In the genomic region with DNA sequence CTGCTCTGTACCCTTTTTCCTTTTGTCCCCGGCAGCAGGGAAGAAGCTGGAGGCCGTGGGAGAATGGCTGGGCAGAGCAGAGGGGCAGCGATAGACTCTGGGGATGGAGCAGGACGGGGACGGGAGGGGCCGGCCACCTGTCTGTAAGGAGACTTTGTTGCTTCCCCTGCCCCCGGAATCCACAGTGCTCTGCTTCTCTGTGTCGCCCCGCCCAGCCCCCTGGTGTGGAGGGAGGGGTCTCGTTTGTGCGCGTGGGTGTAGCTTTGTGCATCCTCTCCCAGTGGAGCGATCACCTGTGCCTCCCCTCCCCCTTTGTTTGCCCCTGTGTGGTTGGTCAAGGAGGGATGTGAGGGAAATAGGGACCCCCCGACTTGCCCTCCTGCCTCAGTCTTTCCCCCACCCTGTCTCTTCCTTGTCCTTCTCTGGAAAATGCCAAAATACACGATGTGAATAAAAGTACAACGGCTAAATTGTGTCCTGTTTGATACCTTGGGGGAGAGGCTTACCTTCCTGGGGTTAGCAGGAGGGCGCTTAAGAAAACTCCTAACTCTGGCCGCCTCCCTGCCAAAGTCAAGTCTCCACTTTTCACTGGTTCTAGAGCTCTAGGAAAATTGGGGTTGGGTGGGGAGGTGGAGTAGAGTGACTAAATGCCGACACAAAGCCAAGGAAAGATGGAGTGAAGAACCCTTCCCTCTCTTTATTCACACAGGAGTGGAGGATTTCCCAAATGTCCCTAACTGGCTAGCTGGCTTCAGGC, we compare ENCODE assay signal across 8 cellular contexts. TPM values are rescaled to one million over a fixed set of nuclear protein-coding genes. Genes with fewer than 3 reads are reported as not detected.
DNase-seq lines count a peak whose midpoint lies in the region; ATAC-seq and TF ChIP-seq lines count a peak whose summit lies in the region.

No MANE protein-coding gene starts in this region.

- H3K27ac Mint-ChIP-seq in brain, result peak overlapping the region; percentile 92 to 99 (median 98)

- H3K4me1 Mint-ChIP-seq in brain, result peaks cover 38% of the 10 kb centered on the region

- H3K27me3 Mint-ChIP-seq in brain, result peaks cover 13% of the 10 kb centered on the region

- H3K4me1 ChIP-seq in left ventricle myocardium inferior (peaks cover 43% of the 10 kb centered on the region), mononuclear cell (ENCODE audit: insufficient read depth, low read length) (peaks cover 37% of the 10 kb centered on the region), uterus (peaks cover 5 to 18% of the 10 kb centered on the region in 2 donors)

- H3K27me3 ChIP-seq in left ventricle myocardium inferior (ENCODE audit: low read depth) (no peaks in the 10 kb centered on the region), mononuclear cell (ENCODE audit: insufficient read depth, low read length) (no peaks in the 10 kb centered on the region), uterus (no peaks in the 10 kb centered on the region)

- no peaks in the 10 kb centered on the region for H3K9me3 Mint-ChIP-seq in brain

- H3K4me3 ChIP-seq in left ventricle myocardium inferior (peak overlapping the region; percentile 100), mononuclear cell (ENCODE audit: low read length) (peak overlapping the region; percentile 78), uterus (peak overlapping the region in 1 of 2 donors; percentile 75)

- no peak for ATAC-seq in Right ventricle myocardium inferior
- no peak for ATAC-seq in HG02981 (IDR thresholded peaks at IDR 0.05; ENCODE audit: unreplicated experiment)

- DNase-seq in left ventricle myocardium inferior, result no peak
- DNase-seq in Right ventricle myocardium inferior (ENCODE audit: missing footprints), result no peak
- DNase-seq in uterus, result peak in 1 of 2 donors; percentile 49
- DNase-seq in activated gamma-delta T cell (lab: John Stamatoyannopoulos, UW), result no peak
- no peak for DNase-seq in HT-29 (ENCODE audit: low spot score)

- TF ChIP-seq POLR2A in uterus (IDR thresholded peaks at IDR 0.05), result no peak

- TF ChIP-seq CTCF in left ventricle myocardium inferior (IDR thresholded peaks at IDR 0.05; ENCODE audit: borderline replicate concordance) (no peak), brain (conservative IDR thresholded peaks at IDR 0.05) (no peak), uterus (IDR thresholded peaks at IDR 0.05) (no peak)

- H3K36me3 ChIP-seq in left ventricle myocardium inferior (peaks cover 63% of the 10 kb centered on the region), uterus (no peaks in the 10 kb centered on the region)

- H3K27ac ChIP-seq in left ventricle myocardium inferior (replicated peaks) (peak overlapping the region; percentile 99), uterus (peak overlapping the region; percentile 94 to 97)

- peaks cover 61% of the 10 kb centered on the region for H3K36me3 Mint-ChIP-seq in brain

- H3K9me3 ChIP-seq in left ventricle myocardium inferior (replicated peaks) (no peaks in the 10 kb centered on the region), mononuclear cell (ENCODE audit: low read depth, low read length) (no peaks in the 10 kb centered on the region), uterus (no peaks in the 10 kb centered on the region)

- H3K4me3 Mint-ChIP-seq in brain, result peak overlapping the region; percentile 91 to 96 (median 93)

- intact Hi-C loops in left ventricle myocardium inferior (cut with micrococcal nuclease), result no loop called here
- intact Hi-C loops in Right ventricle myocardium inferior (cut with DNase I), result no loop called here
- intact Hi-C loops in uterus (cut with DNase I; ENCODE audit: low total_unique reads), result no loop called here

RNA-seq across cellular contexts. Expression of a gene that starts 1.0 kb away (rescaled TPM):
- total RNA-seq in left ventricle myocardium inferior (753 TPM), Right ventricle myocardium inferior (832 TPM), mononuclear cell (202 TPM), uterus (100 to 1,000 TPM; 159 to 307 (median 240) TPM)
- 1,087 TPM for polyA plus RNA-seq in brain (ENCODE audit: insufficient read depth, low read depth, low replicate concordance)
- total RNA-seq in HT-29 (2014; rRNA removed; shearing (Covaris generic)), result 1,358 and 1,438 TPM in 2 replicates

RNA-seq across cellular contexts. Expression of a gene that starts 6.8 kb away (rescaled TPM):
- total RNA-seq in left ventricle myocardium inferior, result 3.2 TPM
- total RNA-seq in Right ventricle myocardium inferior, result 3.0 TPM
- polyA plus RNA-seq in brain (ENCODE audit: insufficient read depth, low read depth, low replicate concordance), result 6.2 TPM
- 1.6 TPM for total RNA-seq in mononuclear cell
- 10 to 100 TPM in 1 of 4 donors, 1 to 10 TPM in 3; 2.8 to 11.3 (median 5.0) TPM for total RNA-seq in uterus
- 20.2 and 21.0 TPM in 2 replicates for total RNA-seq in HT-29 (2014; rRNA removed; shearing (Covaris generic))

RNA-seq across cellular contexts. Expression of a gene that starts 14.4 kb away (rescaled TPM):
- total RNA-seq in left ventricle myocardium inferior, result 73.6 TPM
- total RNA-seq in Right ventricle myocardium inferior, result 62.0 TPM
- 106 TPM for polyA plus RNA-seq in brain (ENCODE audit: insufficient read depth, low read depth, low replicate concordance)
- 16.4 TPM for total RNA-seq in mononuclear cell
- 10 to 100 TPM; 37.1 to 68.6 (median 52.8) TPM for total RNA-seq in uterus
- 122 and 136 TPM in 2 replicates for total RNA-seq in HT-29 (2014; rRNA removed; shearing (Covaris generic))

RNA-seq across cellular contexts. Expression of a gene that starts 15.3 kb away (rescaled TPM):
- total RNA-seq in left ventricle myocardium inferior (0.55 TPM), Right ventricle myocardium inferior (1.2 TPM), mononuclear cell (0.10 TPM), uterus (1 to 10 TPM in 1 of 4 donors, under 1 TPM in 1, not detected in 2; 0.76 to 9.6 TPM)
- 38.2 TPM for polyA plus RNA-seq in brain (ENCODE audit: insufficient read depth, low read depth, low replicate concordance)
- total RNA-seq in HT-29 (2014; rRNA removed; shearing (Covaris generic)), result 95.5 and 126 TPM in 2 replicates

RNA-seq across cellular contexts. Expression of a gene that starts 25.6 kb away (rescaled TPM):
- total RNA-seq in left ventricle myocardium inferior, result 7.5 TPM
- 4.0 TPM for total RNA-seq in Right ventricle myocardium inferior
- 4.8 TPM for polyA plus RNA-seq in brain (ENCODE audit: insufficient read depth, low read depth, low replicate concordance)
- 0.21 TPM for total RNA-seq in mononuclear cell
- total RNA-seq in uterus, result 10 to 100 TPM in 1 of 4 donors, 1 to 10 TPM in 1, under 1 TPM in 1, not detected in 1; under 0.01 to 18.3 (median 2.7) TPM
- 0.97 TPM in 1 of 2 replicates, not detected in the other for total RNA-seq in HT-29 (2014; rRNA removed; shearing (Covaris generic))
